ENCODE assay signal across 12 cellular contexts in genomic region chr19:19537321-19538048, GRCh38. TPM values are rescaled to one million over a fixed set of nuclear protein-coding genes. Genes with fewer than 3 reads are reported as not detected.
DNase-seq lines count a peak whose midpoint lies in the region; ATAC-seq and TF ChIP-seq lines count a peak whose summit lies in the region.
"Had no signal": no experiment of that assay in that cellular context is flagged by ENCODE, and none has a peak within 500 bp of the region (broad histone marks: within the 10 kb centered on the region; RNA-seq: fewer than 3 reads in every experiment).

No MANE protein-coding gene starts in this region.

- peaks cover 27% of the 10 kb centered on the region for H3F3A ChIP-seq in GM23338 (replicated peaks; ENCODE audit: low read depth)

- no peak for ATAC-seq in CD4-positive, CD25-positive, alpha-beta regulatory T cell (ENCODE audit: low read depth in 2 of 2)
- no peak for ATAC-seq in GM23338
- no peak for ATAC-seq in natural killer cell treated with Interleukin-12 subunit alpha and Interleukin-12 subunit beta and Interleukin-15 and Interleukin-18, amount 100 ng/mL, for 72 hours

- no peaks in the 10 kb centered on the region for H3K9me3 ChIP-seq in CD4-positive, CD25-positive, alpha-beta regulatory T cell (ENCODE audit: control insufficient read depth in 2 of 2, low read length in 2 of 2)
- no peaks in the 10 kb centered on the region for H3K9me3 ChIP-seq in WERI-Rb-1 (ENCODE audit: severe bottlenecking)

- H3K27ac ChIP-seq in CD4-positive, CD25-positive, alpha-beta regulatory T cell (ENCODE audit: insufficient read depth, low read length, poor library complexity, severe bottlenecking), result no peak overlapping the region
- H3K27ac ChIP-seq in GM23338 (ENCODE audit: low read depth) (no peak overlapping the region), WERI-Rb-1 (no peak overlapping the region)
- H3K27ac ChIP-seq: spleen had no signal

- no peak overlapping the region for H3K4me3 ChIP-seq in CD4-positive, CD25-positive, alpha-beta regulatory T cell (ENCODE audit: low read depth, low read length)
- peak overlapping the region; percentile 76 for H3K4me3 ChIP-seq in GM23338
- no peak overlapping the region for H3K4me3 ChIP-seq in WERI-Rb-1 (ENCODE audit: low read depth, low read length)

- peak in 1 of 3 donors; percentile 21 for DNase-seq in CD4-positive, CD25-positive, alpha-beta regulatory T cell
- DNase-seq in GM23338 (ENCODE audit: low spot score), result peak; percentile 64
- DNase-seq in central memory CD4-positive, alpha-beta T cell, result peak; percentile 31
- DNase-seq in natural killer cell treated with Interleukin-12 subunit alpha and Interleukin-12 subunit beta and Interleukin-15 and Interleukin-18, amount 100 ng/mL, for 72 hours (ENCODE audit: low spot score), result no peak
- DNase-seq in occipital lobe (lab: John Stamatoyannopoulos, UW), result no peak
- no peak for DNase-seq in globus pallidus (ENCODE audit: low spot score)
- DNase-seq in WERI-Rb-1, result no peak
- no peak for DNase-seq in NCI-H2081 treated with DMSO at 0.1 percent for 48 hours (lab: John Stamatoyannopoulos, UW)
- DNase-seq: kidney glomerular epithelial cell, spleen had no signal

- TF ChIP-seq CTCF in GM23338 (conservative IDR thresholded peaks at IDR 0.05; ENCODE audit: low read depth in 2 of 2), result no peak
- no peak for TF ChIP-seq CTCF in WERI-Rb-1 (IDR thresholded peaks at IDR 0.05; ENCODE audit: low read depth, low read length)

- no peak overlapping the region for H2AFZ ChIP-seq in GM23338

- peak overlapping the region; percentile 91 for H3K4me2 ChIP-seq in GM23338

- peak overlapping the region; percentile 32 to 85 (median 82) for H3K4me3 Mint-ChIP-seq in CD4-positive, CD25-positive, alpha-beta regulatory T cell
- peak overlapping the region; percentile 23; the same call in 2 of the 3 replicates for H3K4me3 Mint-ChIP-seq in GM23338
- H3K4me3 Mint-ChIP-seq in natural killer cell treated with Interleukin-12 subunit alpha and Interleukin-12 subunit beta and Interleukin-15 and Interleukin-18, amount 100 ng/mL, for 72 hours, result peak overlapping the region; percentile 20
- H3K4me3 Mint-ChIP-seq: stimulated activated naive CD8-positive, alpha-beta T cell treated with anti-CD3 and anti-CD28 coated beads, Interleukin-15, Interleukin-2, amounts not matched to agents 100 ng/mL and 50 ng/mL, for 24 hours had no signal

- H3K9me2 ChIP-seq in GM23338 (ENCODE audit: insufficient read depth), result no peaks in the 10 kb centered on the region

- H3K27ac Mint-ChIP-seq in CD4-positive, CD25-positive, alpha-beta regulatory T cell, result peak overlapping the region in 2 of 3 donors; percentile 66 to 78
- no peak overlapping the region for H3K27ac Mint-ChIP-seq in GM23338
- H3K27ac Mint-ChIP-seq in natural killer cell treated with Interleukin-12 subunit alpha and Interleukin-12 subunit beta and Interleukin-15 and Interleukin-18, amount 100 ng/mL, for 72 hours, result peak overlapping the region in 1 of 2 donors; percentile 53
- H3K27ac Mint-ChIP-seq: stimulated activated naive CD8-positive, alpha-beta T cell treated with anti-CD3 and anti-CD28 coated beads, Interleukin-15, Interleukin-2, amounts not matched to agents 100 ng/mL and 50 ng/mL, for 24 hours had no signal

- H3K79me2 ChIP-seq in GM23338 (replicated peaks; ENCODE audit: insufficient read depth), result no peaks in the 10 kb centered on the region

- peaks cover 6% of the 10 kb centered on the region for H3K36me3 Mint-ChIP-seq in CD4-positive, CD25-positive, alpha-beta regulatory T cell
- no peaks in the 10 kb centered on the region; the same call in 2 of the 3 replicates for H3K36me3 Mint-ChIP-seq in GM23338 (ENCODE audit: low read depth)
- no peaks in the 10 kb centered on the region for H3K36me3 Mint-ChIP-seq in natural killer cell treated with Interleukin-12 subunit alpha and Interleukin-12 subunit beta and Interleukin-15 and Interleukin-18, amount 100 ng/mL, for 72 hours

- peaks cover 0 to 52% (median 18%) of the 10 kb centered on the region in 4 donors for H3K4me1 Mint-ChIP-seq in CD4-positive, CD25-positive, alpha-beta regulatory T cell
- H3K4me1 Mint-ChIP-seq in GM23338, result peaks cover 18% of the 10 kb centered on the region
- H3K4me1 Mint-ChIP-seq in natural killer cell treated with Interleukin-12 subunit alpha and Interleukin-12 subunit beta and Interleukin-15 and Interleukin-18, amount 100 ng/mL, for 72 hours (ENCODE audit: low read depth in 2 of 2), result peaks cover 12 to 21% of the 10 kb centered on the region in 2 donors

- peaks cover 42% of the 10 kb centered on the region for H3K4me1 ChIP-seq in CD4-positive, CD25-positive, alpha-beta regulatory T cell (ENCODE audit: control insufficient read depth, insufficient read depth, low read length, poor library complexity, severe bottlenecking)
- H3K4me1 ChIP-seq in GM23338 (ENCODE audit: insufficient read depth), result peaks cover 5% of the 10 kb centered on the region; the same call in 1 of the 2 replicates

- H3K27me3 Mint-ChIP-seq in CD4-positive, CD25-positive, alpha-beta regulatory T cell, result peaks cover 16% of the 10 kb centered on the region
- peaks cover 32% of the 10 kb centered on the region for H3K27me3 Mint-ChIP-seq in GM23338 (ENCODE audit: insufficient read depth, low read depth, poor library complexity)
- H3K27me3 Mint-ChIP-seq in natural killer cell treated with Interleukin-12 subunit alpha and Interleukin-12 subunit beta and Interleukin-15 and Interleukin-18, amount 100 ng/mL, for 72 hours, result peaks cover 0 to 12% of the 10 kb centered on the region in 2 donors

- H3K9me3 Mint-ChIP-seq in CD4-positive, CD25-positive, alpha-beta regulatory T cell, result peaks cover 0 to 2% (median 0%) of the 10 kb centered on the region in 7 donors
- no peaks in the 10 kb centered on the region for H3K9me3 Mint-ChIP-seq in GM23338
- H3K9me3 Mint-ChIP-seq in natural killer cell treated with Interleukin-12 subunit alpha and Interleukin-12 subunit beta and Interleukin-15 and Interleukin-18, amount 100 ng/mL, for 72 hours, result no peaks in the 10 kb centered on the region
- H3K9me3 Mint-ChIP-seq: stimulated activated naive CD8-positive, alpha-beta T cell treated with anti-CD3 and anti-CD28 coated beads, Interleukin-15, Interleukin-2, amounts not matched to agents 100 ng/mL and 50 ng/mL, for 24 hours had no signal

- no peaks in the 10 kb centered on the region for H3K36me3 ChIP-seq in CD4-positive, CD25-positive, alpha-beta regulatory T cell (ENCODE audit: control insufficient read depth, insufficient read depth, low read length)
- H3K36me3 ChIP-seq in GM23338 (ENCODE audit: insufficient read depth) (no peaks in the 10 kb centered on the region), WERI-Rb-1 (no peaks in the 10 kb centered on the region)

- H3K27me3 ChIP-seq in CD4-positive, CD25-positive, alpha-beta regulatory T cell (ENCODE audit: control insufficient read depth, insufficient read depth, low read length), result no peaks in the 10 kb centered on the region
- H3K27me3 ChIP-seq in GM23338 (ENCODE audit: insufficient read depth) (peaks cover 33% of the 10 kb centered on the region), WERI-Rb-1 (ENCODE audit: insufficient read depth, low read depth, severe bottlenecking) (no peaks in the 10 kb centered on the region)

- 0 out of 2 replicates have a peak, but pooled peaks cover 5% of the 10 kb centered on the region for H4K20me1 ChIP-seq in GM23338 (replicated peaks; ENCODE audit: insufficient read depth)

TF ChIP-seq in GM23338, 12 proteins besides CTCF, POLR2A, EP300 and RAD21 (continues in another document):
- TF ChIP-seq CREB1 (CRISPR knock-in tag; IDR thresholded peaks at IDR 0.05; ENCODE audit: low read depth), result no peak
- TF ChIP-seq EZH2phosphoT487 (IDR thresholded peaks at IDR 0.05; ENCODE audit: unreplicated experiment), result no peak
- TF ChIP-seq ETS1 (IDR thresholded peaks at IDR 0.05), result no peak
- TF ChIP-seq ZNF331 (CRISPR knock-in tag; IDR thresholded peaks at IDR 0.05; ENCODE audit: low read depth), result no peak

RNA-seq across cellular contexts. Expression of gene CILP2, which starts 0.6 kb away (rescaled TPM):
- total RNA-seq in CD4-positive, CD25-positive, alpha-beta regulatory T cell, result 0.42 TPM
- under 1 TPM in 3 of 4 donors, not detected in 1; 0.09 to 0.42 (median 0.21) TPM for polyA plus RNA-seq in CD4-positive, CD25-positive, alpha-beta regulatory T cell
- 17.0 and 21.6 TPM in 2 replicates for total RNA-seq in GM23338 (2014; rRNA removed; shearing (Covaris generic))
- 4.0 and 5.0 TPM in 2 replicates for polyA plus RNA-seq in GM23338 (2016; fragmentation: Nextera tagmentation; extraction: Ambion mirVana)
- total RNA-seq in natural killer cell treated with Interleukin-12 subunit alpha and Interleukin-12 subunit beta and Interleukin-15 and Interleukin-18, amount 100 ng/mL, for 72 hours, result under 1 TPM; 0.21 to 0.42 TPM
- 0.62 TPM for total RNA-seq in occipital lobe
- total RNA-seq: endothelial cell of umbilical vein had no signal

RNA-seq across cellular contexts. Expression of gene YJEFN3, which starts 8.8 kb away (rescaled TPM):
- total RNA-seq in CD4-positive, CD25-positive, alpha-beta regulatory T cell, result 6.6 TPM
- not detected for polyA plus RNA-seq in CD4-positive, CD25-positive, alpha-beta regulatory T cell
- total RNA-seq in GM23338 (2014; rRNA removed; shearing (Covaris generic)), result 0.85 and 3.5 TPM in 2 replicates
- 3.7 and 6.5 TPM in 2 replicates for polyA plus RNA-seq in GM23338 (2016; fragmentation: Nextera tagmentation; extraction: Ambion mirVana)
- 10 to 100 TPM in 1 of 2 donors, 1 to 10 TPM in 1; 10.0 to 14.9 TPM for total RNA-seq in natural killer cell treated with Interleukin-12 subunit alpha and Interleukin-12 subunit beta and Interleukin-15 and Interleukin-18, amount 100 ng/mL, for 72 hours
- total RNA-seq in occipital lobe, result 1.6 TPM

RNA-seq across cellular contexts. Expression of gene NDUFA13, which starts 21.5 kb away (rescaled TPM):
- total RNA-seq in CD4-positive, CD25-positive, alpha-beta regulatory T cell, result 196 TPM
- polyA plus RNA-seq in CD4-positive, CD25-positive, alpha-beta regulatory T cell, result 100 to 1,000 TPM; 358 to 453 (median 400) TPM
- total RNA-seq in GM23338 (2014; rRNA removed; shearing (Covaris generic)), result 37.6 and 143 TPM in 2 replicates
- polyA plus RNA-seq in GM23338 (2016; fragmentation: Nextera tagmentation; extraction: Ambion mirVana), result 598 and 619 TPM in 2 replicates
- total RNA-seq in natural killer cell treated with Interleukin-12 subunit alpha and Interleukin-12 subunit beta and Interleukin-15 and Interleukin-18, amount 100 ng/mL, for 72 hours, result 100 to 1,000 TPM; 261 to 310 TPM
- 60.4 TPM for total RNA-seq in occipital lobe

RNA-seq across cellular contexts. Expression of gene TSSK6, which starts 22.1 kb away (rescaled TPM):
- total RNA-seq in CD4-positive, CD25-positive, alpha-beta regulatory T cell, result 6.2 TPM
- 1 to 10 TPM; 1.6 to 3.0 (median 1.8) TPM for polyA plus RNA-seq in CD4-positive, CD25-positive, alpha-beta regulatory T cell
- total RNA-seq in GM23338 (2014; rRNA removed; shearing (Covaris generic)), result 4.5 and 4.9 TPM in 2 replicates
- 0.28 and 0.63 TPM in 2 replicates for polyA plus RNA-seq in GM23338 (2016; fragmentation: Nextera tagmentation; extraction: Ambion mirVana)
- 1 to 10 TPM; 1.9 to 2.6 TPM for total RNA-seq in natural killer cell treated with Interleukin-12 subunit alpha and Interleukin-12 subunit beta and Interleukin-15 and Interleukin-18, amount 100 ng/mL, for 72 hours
- 1.2 TPM for total RNA-seq in occipital lobe

Comparison
In these comparisons a context has a peak if more than half of its experiments do, and no peak if none do; other contexts are left out.
1. DNase-seq: peak in GM23338 (single experiment) and central memory CD4-positive, alpha-beta T cell (single experiment); none in natural killer cell treated with Interleukin-12 subunit alpha and Interleukin-12 subunit beta and Interleukin-15 and Interleukin-18, amount 100 ng/mL, for 72 hours (single experiment), occipital lobe (single experiment), globus pallidus (single experiment), WERI-Rb-1 (single experiment) and NCI-H2081 treated with DMSO at 0.1 percent for 48 hours (single experiment).
2. H3K4me3 Mint-ChIP-seq: peak in every context shown above with its lines; median percentile 82 in CD4-positive, CD25-positive, alpha-beta regulatory T cell; 23 in GM23338; 20 in natural killer cell treated with Interleukin-12 subunit alpha and Interleukin-12 subunit beta and Interleukin-15 and Interleukin-18, amount 100 ng/mL, for 72 hours.
3. RNA of gene CILP2, which starts 0.6 kb away (total RNA-seq): 17.0 to 21.6 TPM in GM23338; 0.62 TPM in occipital lobe (single experiment), 0.42 TPM in CD4-positive, CD25-positive, alpha-beta regulatory T cell (single experiment) and 0.21 to 0.42 TPM in natural killer cell treated with Interleukin-12 subunit alpha and Interleukin-12 subunit beta and Interleukin-15 and Interleukin-18, amount 100 ng/mL, for 72 hours; every median in the first group is over 10 times any median in the second.